11 cellular contexts compared by ENCODE assay signal in genomic region chr16:81838794-81839193, GRCh38. TPM values are rescaled to one million over a fixed set of nuclear protein-coding genes. Genes with fewer than 3 reads are reported as not detected.
DNase-seq lines count a peak whose midpoint lies in the region; ATAC-seq and TF ChIP-seq lines count a peak whose summit lies in the region.
"Had no signal": no experiment of that assay in that cellular context is flagged by ENCODE, and none has a peak within 500 bp of the region (broad histone marks: within the 10 kb centered on the region; RNA-seq: fewer than 3 reads in every experiment).

No MANE protein-coding gene starts in this region.

- TF ChIP-seq CTCF in endodermal cell (conservative IDR thresholded peaks at IDR 0.05) = no peak

- no peak overlapping the region for H3K27ac Mint-ChIP-seq in endodermal cell
- H3K27ac Mint-ChIP-seq: activated T-helper 1 cell treated with anti-CD3 and anti-CD28 coated beads, Interleukin-12 subunit alpha, Interleukin-12 subunit beta, Interleukin-2, Interleukin-4 antibody, amounts not matched to agents 30 ng/mL and 10 ng/mL and 1 ng/mL, durations not matched to agents 14 hours and 24 hours and 36 hours had no signal

- H3K27me3 ChIP-seq in endodermal cell (ENCODE audit: control insufficient read depth, insufficient read depth, low read length, poor library complexity, severe bottlenecking) = no peaks in the 10 kb centered on the region
- H3K27me3 ChIP-seq: right lobe of liver had no signal

- ATAC-seq in GM21576 (IDR thresholded peaks at IDR 0.05; ENCODE audit: unreplicated experiment) (peak; percentile 48), HG03520 (IDR thresholded peaks at IDR 0.05; ENCODE audit: unreplicated experiment) (peak; percentile 31)

- H3K27ac ChIP-seq in endodermal cell (ENCODE audit: low read depth, low read length) = no peak overlapping the region
- H3K27ac ChIP-seq: right lobe of liver had no signal

- peaks cover 5% of the 10 kb centered on the region for H3K4me1 Mint-ChIP-seq in endodermal cell

- no peak overlapping the region for H3K9ac ChIP-seq in endodermal cell (ENCODE audit: extremely low read depth, low read length, poor library complexity, severe bottlenecking)

- no peaks in the 10 kb centered on the region for H3K9me3 ChIP-seq in endodermal cell (ENCODE audit: control insufficient read depth, low read length)
- H3K9me3 ChIP-seq: right lobe of liver had no signal

- no peak overlapping the region for H3K4me3 Mint-ChIP-seq in endodermal cell
- H3K4me3 Mint-ChIP-seq: activated T-helper 1 cell treated with anti-CD3 and anti-CD28 coated beads, Interleukin-12 subunit alpha, Interleukin-12 subunit beta, Interleukin-2, Interleukin-4 antibody, amounts not matched to agents 30 ng/mL and 10 ng/mL and 1 ng/mL, durations not matched to agents 14 hours and 24 hours and 36 hours had no signal

- H3K36me3 Mint-ChIP-seq in endodermal cell (ENCODE audit: low read depth) = no peaks in the 10 kb centered on the region

- WGBS in endodermal cell (ENCODE audit: insufficient coverage in 1 of 2, insufficient read length in 1 of 2), 2 experiments = 85 to 88% methylated on average over 2 to 3 of the region's 4 CpGs

- H3K4me3 ChIP-seq in endodermal cell (ENCODE audit: low read length) = no peak overlapping the region
- H3K4me3 ChIP-seq: right lobe of liver had no signal

- peaks cover 3% of the 10 kb centered on the region for H3K9me3 Mint-ChIP-seq in endodermal cell
- H3K9me3 Mint-ChIP-seq: activated T-helper 1 cell treated with anti-CD3 and anti-CD28 coated beads, Interleukin-12 subunit alpha, Interleukin-12 subunit beta, Interleukin-2, Interleukin-4 antibody, amounts not matched to agents 30 ng/mL and 10 ng/mL and 1 ng/mL, durations not matched to agents 14 hours and 24 hours and 36 hours had no signal

- no peaks in the 10 kb centered on the region for H3K27me3 Mint-ChIP-seq in endodermal cell (ENCODE audit: insufficient read depth)

- no peaks in the 10 kb centered on the region for H3K36me3 ChIP-seq in endodermal cell (ENCODE audit: control insufficient read depth, insufficient read depth, low read length)
- H3K36me3 ChIP-seq: right lobe of liver had no signal

- DNase-seq in ELR (ENCODE audit: low read depth) = peak; percentile 80
- peak; percentile 21 to 65 for DNase-seq in dermis microvascular lymphatic vessel endothelial cell (ENCODE audit: low read depth in 2 of 2)
- no peak for DNase-seq in endodermal cell
- DNase-seq in OCI-M2 (lab: John Stamatoyannopoulos, UW; ENCODE audit: unreplicated experiment) = no peak
- no peak for DNase-seq in stimulated activated CD4-positive, alpha-beta T cell treated with anti-CD3 and anti-CD28 coated beads, Interleukin-15, amount 100 ng/mL, for 24 hours
- DNase-seq in activated naive CD4-positive, alpha-beta T cell (lab: John Stamatoyannopoulos, UW) = no peak
- DNase-seq: NCI-H1105, right lobe of liver had no signal

- no peaks in the 10 kb centered on the region for H3K4me1 ChIP-seq in endodermal cell (ENCODE audit: control insufficient read depth, insufficient read depth, low read length)
- H3K4me1 ChIP-seq: right lobe of liver had no signal

RNA-seq across cellular contexts. Expression of gene PLCG2, which starts 59.7 kb away (rescaled TPM):
- 10.4 and 25.9 TPM in 2 replicates for total RNA-seq in dermis microvascular lymphatic vessel endothelial cell
- 10 to 100 TPM; 34.7 to 48.4 TPM for total RNA-seq in endodermal cell
- 3.7 TPM for polyA plus RNA-seq in endodermal cell (2013, experiment 1 of 2)
- 3.9 TPM for polyA plus RNA-seq in endodermal cell (2013, experiment 2 of 2)

Comparison
In these comparisons a context has a peak if more than half of its experiments do, and no peak if none do; other contexts are left out.
1. DNase-seq: peak in ELR (single experiment) and dermis microvascular lymphatic vessel endothelial cell (2 of 2); none in endodermal cell (single experiment), OCI-M2 (single experiment), stimulated activated CD4-positive, alpha-beta T cell treated with anti-CD3 and anti-CD28 coated beads, Interleukin-15, amount 100 ng/mL, for 24 hours (single experiment) and activated naive CD4-positive, alpha-beta T cell (0 of 4).